In the genomic region with DNA sequence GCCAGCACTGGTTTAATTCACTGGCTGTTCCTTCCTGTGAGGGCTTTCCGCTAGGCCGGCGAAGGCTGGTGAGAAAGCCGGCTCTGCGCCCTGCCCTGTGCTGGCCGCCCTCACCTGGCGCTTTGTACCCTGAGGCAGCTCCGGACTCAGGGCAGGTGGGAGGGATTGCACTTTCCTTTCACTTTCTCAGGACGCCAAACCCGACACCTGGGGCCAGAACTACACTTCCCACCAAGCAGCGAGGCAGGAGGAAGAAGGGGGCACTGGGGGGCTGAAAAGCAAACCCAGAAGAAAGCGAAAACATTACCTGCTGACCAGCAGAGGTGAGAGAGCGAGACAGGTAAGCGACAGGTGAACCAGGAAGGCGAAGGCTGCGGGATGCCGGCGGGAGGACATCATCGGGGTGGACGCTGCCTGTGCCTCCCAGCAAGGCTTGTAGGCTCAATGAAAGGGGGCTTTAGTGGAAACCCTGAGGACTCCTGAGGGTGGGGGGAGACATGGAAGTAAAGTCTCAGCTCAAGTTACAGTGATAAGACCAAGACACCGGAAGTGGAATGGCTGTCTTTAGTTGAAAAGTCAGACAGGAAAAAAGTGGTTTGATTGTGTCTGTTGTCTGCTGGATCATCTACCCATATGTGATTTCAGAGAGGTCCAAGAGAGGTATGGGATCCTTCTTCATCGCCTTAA, we compare ENCODE assay signal across 2 cellular contexts.
TF ChIP-seq lines count a peak whose summit lies in the region.

A gene with protein sequence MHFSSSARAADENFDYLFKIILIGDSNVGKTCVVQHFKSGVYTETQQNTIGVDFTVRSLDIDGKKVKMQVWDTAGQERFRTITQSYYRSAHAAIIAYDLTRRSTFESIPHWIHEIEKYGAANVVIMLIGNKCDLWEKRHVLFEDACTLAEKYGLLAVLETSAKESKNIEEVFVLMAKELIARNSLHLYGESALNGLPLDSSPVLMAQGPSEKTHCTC (plus strand): TSS at position 181 of the 687 bp plus-strand sequence. CDS start 3,589 bp downstream, outside the sequence.

TF ChIP-seq in K562, 482 proteins besides CTCF, POLR2A, EP300 and RAD21 (continues in another document):
- TF ChIP-seq ZBTB7A (IDR thresholded peaks at IDR 0.05; ENCODE audit: borderline replicate concordance, control insufficient read depth, low read depth, low read length) (peak; percentile 46; the same call in 1 of the 2 replicates), DPF2 (IDR thresholded peaks at IDR 0.05) (0 out of 2 replicates have a peak, but pooled peaks have one; percentile 26), ELF1 (tag; IDR thresholded peaks at IDR 0.05) (peak; percentile 34; the same call in 1 of the 2 replicates), ZC3H4 (CRISPR knock-in tag; IDR thresholded peaks at IDR 0.05; ENCODE audit: borderline replicate concordance) (0 out of 2 replicates have a peak, but pooled peaks have one; percentile 20), XRCC4 (IDR thresholded peaks at IDR 0.05; ENCODE audit: extremely low read depth, insufficient read depth, insufficient read length) (no peak), HCFC1 (IDR thresholded peaks at IDR 0.05; ENCODE audit: low read depth, low read length) (peak; percentile 11; the same call in 1 of the 2 replicates), RFX5 (IDR thresholded peaks at IDR 0.05; ENCODE audit: low read depth, low read length) (no peak), SRSF3 (IDR thresholded peaks at IDR 0.05; ENCODE audit: insufficient read depth, low read length) (no peak), LCOR (CRISPR knock-in tag; IDR thresholded peaks at IDR 0.05) (peak; percentile 29; the same call in 1 of the 2 replicates), CTBP1 (IDR thresholded peaks at IDR 0.05; ENCODE audit: borderline replicate concordance) (0 out of 2 replicates have a peak, but pooled peaks have one; percentile 13), NFE2 (IDR thresholded peaks at IDR 0.05; ENCODE audit: low read depth) (no peak), ZEB2 (IDR thresholded peaks at IDR 0.05) (peak; percentile 87), TOE1 (IDR thresholded peaks at IDR 0.05; ENCODE audit: borderline replicate concordance) (0 out of 2 replicates have a peak, but pooled peaks have one; percentile 26), TOE1 (CRISPR knock-in tag; IDR thresholded peaks at IDR 0.05; ENCODE audit: borderline replicate concordance, low read depth) (no peak), GATA2 (CRISPR knock-in tag; IDR thresholded peaks at IDR 0.05) (no peak), PTBP1 (IDR thresholded peaks at IDR 0.05; ENCODE audit: low read depth, low read length) (no peak), GABPA (tag; conservative IDR thresholded peaks at IDR 0.05; ENCODE audit: low read depth) (peak; percentile 53; the same call in 1 of the 2 replicates), GATAD2A (IDR thresholded peaks at IDR 0.05) (0 out of 2 replicates have a peak, but pooled peaks have one; percentile 26)
- TF ChIP-seq, protein P1, sequence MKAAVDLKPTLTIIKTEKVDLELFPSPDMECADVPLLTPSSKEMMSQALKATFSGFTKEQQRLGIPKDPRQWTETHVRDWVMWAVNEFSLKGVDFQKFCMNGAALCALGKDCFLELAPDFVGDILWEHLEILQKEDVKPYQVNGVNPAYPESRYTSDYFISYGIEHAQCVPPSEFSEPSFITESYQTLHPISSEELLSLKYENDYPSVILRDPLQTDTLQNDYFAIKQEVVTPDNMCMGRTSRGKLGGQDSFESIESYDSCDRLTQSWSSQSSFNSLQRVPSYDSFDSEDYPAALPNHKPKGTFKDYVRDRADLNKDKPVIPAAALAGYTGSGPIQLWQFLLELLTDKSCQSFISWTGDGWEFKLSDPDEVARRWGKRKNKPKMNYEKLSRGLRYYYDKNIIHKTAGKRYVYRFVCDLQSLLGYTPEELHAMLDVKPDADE (conservative IDR thresholded peaks at IDR 0.05; ENCODE audit: control insufficient read depth, low read depth, low read length): 0 out of 2 replicates have a peak, but pooled peaks have one; percentile 34
- TF ChIP-seq, protein P2, sequence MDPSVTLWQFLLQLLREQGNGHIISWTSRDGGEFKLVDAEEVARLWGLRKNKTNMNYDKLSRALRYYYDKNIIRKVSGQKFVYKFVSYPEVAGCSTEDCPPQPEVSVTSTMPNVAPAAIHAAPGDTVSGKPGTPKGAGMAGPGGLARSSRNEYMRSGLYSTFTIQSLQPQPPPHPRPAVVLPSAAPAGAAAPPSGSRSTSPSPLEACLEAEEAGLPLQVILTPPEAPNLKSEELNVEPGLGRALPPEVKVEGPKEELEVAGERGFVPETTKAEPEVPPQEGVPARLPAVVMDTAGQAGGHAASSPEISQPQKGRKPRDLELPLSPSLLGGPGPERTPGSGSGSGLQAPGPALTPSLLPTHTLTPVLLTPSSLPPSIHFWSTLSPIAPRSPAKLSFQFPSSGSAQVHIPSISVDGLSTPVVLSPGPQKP (CRISPR knock-in tag; IDR thresholded peaks at IDR 0.05): no peak
- TF ChIP-seq, protein P3, sequence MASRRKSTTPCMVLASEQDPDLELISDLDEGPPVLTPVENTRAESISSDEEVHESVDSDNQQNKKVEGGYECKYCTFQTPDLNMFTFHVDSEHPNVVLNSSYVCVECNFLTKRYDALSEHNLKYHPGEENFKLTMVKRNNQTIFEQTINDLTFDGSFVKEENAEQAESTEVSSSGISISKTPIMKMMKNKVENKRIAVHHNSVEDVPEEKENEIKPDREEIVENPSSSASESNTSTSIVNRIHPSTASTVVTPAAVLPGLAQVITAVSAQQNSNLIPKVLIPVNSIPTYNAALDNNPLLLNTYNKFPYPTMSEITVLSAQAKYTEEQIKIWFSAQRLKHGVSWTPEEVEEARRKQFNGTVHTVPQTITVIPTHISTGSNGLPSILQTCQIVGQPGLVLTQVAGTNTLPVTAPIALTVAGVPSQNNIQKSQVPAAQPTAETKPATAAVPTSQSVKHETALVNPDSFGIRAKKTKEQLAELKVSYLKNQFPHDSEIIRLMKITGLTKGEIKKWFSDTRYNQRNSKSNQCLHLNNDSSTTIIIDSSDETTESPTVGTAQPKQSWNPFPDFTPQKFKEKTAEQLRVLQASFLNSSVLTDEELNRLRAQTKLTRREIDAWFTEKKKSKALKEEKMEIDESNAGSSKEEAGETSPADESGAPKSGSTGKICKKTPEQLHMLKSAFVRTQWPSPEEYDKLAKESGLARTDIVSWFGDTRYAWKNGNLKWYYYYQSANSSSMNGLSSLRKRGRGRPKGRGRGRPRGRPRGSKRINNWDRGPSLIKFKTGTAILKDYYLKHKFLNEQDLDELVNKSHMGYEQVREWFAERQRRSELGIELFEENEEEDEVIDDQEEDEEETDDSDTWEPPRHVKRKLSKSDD (conservative IDR thresholded peaks at IDR 0.05; ENCODE audit: low read length): no peak
- TF ChIP-seq, protein P4, sequence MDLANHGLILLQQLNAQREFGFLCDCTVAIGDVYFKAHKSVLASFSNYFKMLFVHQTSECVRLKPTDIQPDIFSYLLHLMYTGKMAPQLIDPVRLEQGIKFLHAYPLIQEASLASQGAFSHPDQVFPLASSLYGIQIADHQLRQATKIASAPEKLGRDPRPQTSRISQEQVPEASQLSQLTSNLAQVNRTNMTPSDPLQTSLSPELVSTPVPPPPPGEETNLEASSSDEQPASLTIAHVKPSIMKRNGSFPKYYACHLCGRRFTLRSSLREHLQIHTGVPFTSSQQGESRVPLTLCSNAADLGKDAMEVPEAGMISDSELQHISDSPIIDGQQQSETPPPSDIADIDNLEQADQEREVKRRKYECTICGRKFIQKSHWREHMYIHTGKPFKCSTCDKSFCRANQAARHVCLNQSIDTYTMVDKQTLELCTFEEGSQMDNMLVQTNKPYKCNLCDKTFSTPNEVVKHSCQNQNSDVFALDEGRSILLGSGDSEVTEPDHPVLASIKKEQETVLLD (IDR thresholded peaks at IDR 0.05): 0 out of 2 replicates have a peak, but pooled peaks have one; percentile 30

TF ChIP-seq in HepG2, 621 proteins besides CTCF, POLR2A, EP300 and RAD21 (continues in another document):
- TF ChIP-seq, protein P5, sequence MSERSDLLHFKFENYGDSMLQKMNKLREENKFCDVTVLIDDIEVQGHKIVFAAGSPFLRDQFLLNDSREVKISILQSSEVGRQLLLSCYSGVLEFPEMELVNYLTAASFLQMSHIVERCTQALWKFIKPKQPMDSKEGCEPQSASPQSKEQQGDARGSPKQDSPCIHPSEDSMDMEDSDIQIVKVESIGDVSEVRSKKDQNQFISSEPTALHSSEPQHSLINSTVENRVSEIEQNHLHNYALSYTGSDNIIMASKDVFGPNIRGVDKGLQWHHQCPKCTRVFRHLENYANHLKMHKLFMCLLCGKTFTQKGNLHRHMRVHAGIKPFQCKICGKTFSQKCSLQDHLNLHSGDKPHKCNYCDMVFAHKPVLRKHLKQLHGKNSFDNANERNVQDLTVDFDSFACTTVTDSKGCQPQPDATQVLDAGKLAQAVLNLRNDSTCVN (CRISPR knock-in tag; IDR thresholded peaks at IDR 0.05; ENCODE audit: borderline replicate concordance): no peak
- TF ChIP-seq TCF7 (IDR thresholded peaks at IDR 0.05; ENCODE audit: low read depth): no peak
- no peak for TF ChIP-seq PAX8 (CRISPR knock-in tag; IDR thresholded peaks at IDR 0.05; ENCODE audit: borderline replicate concordance)
- TF ChIP-seq ZFP90 (CRISPR knock-in tag; IDR thresholded peaks at IDR 0.05; ENCODE audit: borderline replicate concordance): no peak
- no peak for TF ChIP-seq ZNF709 (CRISPR knock-in tag; IDR thresholded peaks at IDR 0.05)
- TF ChIP-seq ZNF792 (CRISPR knock-in tag; IDR thresholded peaks at IDR 0.05): no peak
- TF ChIP-seq, protein P6, sequence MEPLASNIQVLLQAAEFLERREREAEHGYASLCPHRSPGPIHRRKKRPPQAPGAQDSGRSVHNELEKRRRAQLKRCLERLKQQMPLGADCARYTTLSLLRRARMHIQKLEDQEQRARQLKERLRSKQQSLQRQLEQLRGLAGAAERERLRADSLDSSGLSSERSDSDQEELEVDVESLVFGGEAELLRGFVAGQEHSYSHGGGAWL (CRISPR knock-in tag; IDR thresholded peaks at IDR 0.05): no peak
- no peak for TF ChIP-seq NFE2L1 (CRISPR knock-in tag; IDR thresholded peaks at IDR 0.05; ENCODE audit: borderline replicate concordance)
- no peak for TF ChIP-seq PCBP2 (optimal IDR thresholded peaks at IDR 0.05; ENCODE audit: low read depth, low read length, poor library complexity, severe bottlenecking)
- no peak for TF ChIP-seq ZNF484 (CRISPR knock-in tag; IDR thresholded peaks at IDR 0.05; ENCODE audit: borderline replicate concordance, low read depth)
- peak; percentile 31; the same call in 1 of the 2 replicates for TF ChIP-seq ZNF598 (CRISPR knock-in tag; IDR thresholded peaks at IDR 0.05; ENCODE audit: borderline replicate concordance)
- TF ChIP-seq POGZ (CRISPR knock-in tag; IDR thresholded peaks at IDR 0.05): 0 out of 2 replicates have a peak, but pooled peaks have one; percentile 19
- TF ChIP-seq ZNF530 (CRISPR knock-in tag; IDR thresholded peaks at IDR 0.05; ENCODE audit: low read depth): no peak
- TF ChIP-seq, protein P7, sequence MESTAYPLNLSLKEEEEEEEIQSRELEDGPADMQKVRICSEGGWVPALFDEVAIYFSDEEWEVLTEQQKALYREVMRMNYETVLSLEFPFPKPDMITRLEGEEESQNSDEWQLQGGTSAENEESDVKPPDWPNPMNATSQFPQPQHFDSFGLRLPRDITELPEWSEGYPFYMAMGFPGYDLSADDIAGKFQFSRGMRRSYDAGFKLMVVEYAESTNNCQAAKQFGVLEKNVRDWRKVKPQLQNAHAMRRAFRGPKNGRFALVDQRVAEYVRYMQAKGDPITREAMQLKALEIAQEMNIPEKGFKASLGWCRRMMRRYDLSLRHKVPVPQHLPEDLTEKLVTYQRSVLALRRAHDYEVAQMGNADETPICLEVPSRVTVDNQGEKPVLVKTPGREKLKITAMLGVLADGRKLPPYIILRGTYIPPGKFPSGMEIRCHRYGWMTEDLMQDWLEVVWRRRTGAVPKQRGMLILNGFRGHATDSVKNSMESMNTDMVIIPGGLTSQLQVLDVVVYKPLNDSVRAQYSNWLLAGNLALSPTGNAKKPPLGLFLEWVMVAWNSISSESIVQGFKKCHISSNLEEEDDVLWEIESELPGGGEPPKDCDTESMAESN (CRISPR knock-in tag; conservative IDR thresholded peaks at IDR 0.05): no peak
- peak; percentile 40; the same call in 1 of the 2 replicates for TF ChIP-seq KDM5B (CRISPR knock-in tag; IDR thresholded peaks at IDR 0.05; ENCODE audit: borderline replicate concordance)
- no peak for TF ChIP-seq ZNF841 (CRISPR knock-in tag; IDR thresholded peaks at IDR 0.05; ENCODE audit: borderline replicate concordance)
- TF ChIP-seq ZNF432 (CRISPR knock-in tag; IDR thresholded peaks at IDR 0.05; ENCODE audit: borderline replicate concordance): no peak
- TF ChIP-seq, protein P8, sequence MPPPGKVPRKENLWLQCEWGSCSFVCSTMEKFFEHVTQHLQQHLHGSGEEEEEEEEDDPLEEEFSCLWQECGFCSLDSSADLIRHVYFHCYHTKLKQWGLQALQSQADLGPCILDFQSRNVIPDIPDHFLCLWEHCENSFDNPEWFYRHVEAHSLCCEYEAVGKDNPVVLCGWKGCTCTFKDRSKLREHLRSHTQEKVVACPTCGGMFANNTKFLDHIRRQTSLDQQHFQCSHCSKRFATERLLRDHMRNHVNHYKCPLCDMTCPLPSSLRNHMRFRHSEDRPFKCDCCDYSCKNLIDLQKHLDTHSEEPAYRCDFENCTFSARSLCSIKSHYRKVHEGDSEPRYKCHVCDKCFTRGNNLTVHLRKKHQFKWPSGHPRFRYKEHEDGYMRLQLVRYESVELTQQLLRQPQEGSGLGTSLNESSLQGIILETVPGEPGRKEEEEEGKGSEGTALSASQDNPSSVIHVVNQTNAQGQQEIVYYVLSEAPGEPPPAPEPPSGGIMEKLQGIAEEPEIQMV (CRISPR knock-in tag; IDR thresholded peaks at IDR 0.05; ENCODE audit: low read depth): no peak
- TF ChIP-seq ASH2L (IDR thresholded peaks at IDR 0.05; ENCODE audit: insufficient read length, low read depth, low read length): no peak
- TF ChIP-seq ZNF10 (CRISPR knock-in tag; IDR thresholded peaks at IDR 0.05; ENCODE audit: borderline replicate concordance, low read depth): no peak
- no peak for TF ChIP-seq NCOR1 (IDR thresholded peaks at IDR 0.05; ENCODE audit: borderline replicate concordance, low read length)
- TF ChIP-seq, protein P9, sequence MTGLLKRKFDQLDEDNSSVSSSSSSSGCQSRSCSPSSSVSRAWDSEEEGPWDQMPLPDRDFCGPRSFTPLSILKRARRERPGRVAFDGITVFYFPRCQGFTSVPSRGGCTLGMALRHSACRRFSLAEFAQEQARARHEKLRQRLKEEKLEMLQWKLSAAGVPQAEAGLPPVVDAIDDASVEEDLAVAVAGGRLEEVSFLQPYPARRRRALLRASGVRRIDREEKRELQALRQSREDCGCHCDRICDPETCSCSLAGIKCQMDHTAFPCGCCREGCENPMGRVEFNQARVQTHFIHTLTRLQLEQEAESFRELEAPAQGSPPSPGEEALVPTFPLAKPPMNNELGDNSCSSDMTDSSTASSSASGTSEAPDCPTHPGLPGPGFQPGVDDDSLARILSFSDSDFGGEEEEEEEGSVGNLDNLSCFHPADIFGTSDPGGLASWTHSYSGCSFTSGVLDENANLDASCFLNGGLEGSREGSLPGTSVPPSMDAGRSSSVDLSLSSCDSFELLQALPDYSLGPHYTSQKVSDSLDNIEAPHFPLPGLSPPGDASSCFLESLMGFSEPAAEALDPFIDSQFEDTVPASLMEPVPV (CRISPR knock-in tag; IDR thresholded peaks at IDR 0.05): no peak
- no peak for TF ChIP-seq HOXA9 (CRISPR knock-in tag; IDR thresholded peaks at IDR 0.05; ENCODE audit: borderline replicate concordance)
